In the genomic region with DNA sequence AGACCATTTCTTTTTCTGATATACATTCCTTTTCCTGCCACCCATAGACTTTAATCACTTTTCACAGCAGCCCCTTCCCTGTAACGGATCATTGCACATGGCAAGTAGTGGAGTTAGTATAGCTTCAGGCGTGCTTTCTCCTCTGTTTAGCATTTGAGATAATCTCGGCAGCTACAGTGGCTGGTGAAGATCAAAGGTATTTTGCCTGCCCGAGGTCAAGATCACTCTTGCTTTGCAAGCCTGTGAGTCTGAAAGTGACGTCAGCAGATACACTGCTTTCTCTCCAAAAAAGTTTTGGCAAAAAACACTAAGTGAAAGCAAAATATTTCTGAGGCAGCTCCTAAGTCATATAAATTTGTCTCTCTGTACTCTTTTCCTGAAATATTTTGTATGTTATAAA, we compare ENCODE assay signal across 1 cellular context.
TF ChIP-seq lines count a peak whose summit lies in the region.

No MANE protein-coding gene starts in this region.

TF ChIP-seq in A549, 52 proteins besides CTCF, POLR2A, EP300 and RAD21 (continued from another document):
- TF ChIP-seq, protein P1, sequence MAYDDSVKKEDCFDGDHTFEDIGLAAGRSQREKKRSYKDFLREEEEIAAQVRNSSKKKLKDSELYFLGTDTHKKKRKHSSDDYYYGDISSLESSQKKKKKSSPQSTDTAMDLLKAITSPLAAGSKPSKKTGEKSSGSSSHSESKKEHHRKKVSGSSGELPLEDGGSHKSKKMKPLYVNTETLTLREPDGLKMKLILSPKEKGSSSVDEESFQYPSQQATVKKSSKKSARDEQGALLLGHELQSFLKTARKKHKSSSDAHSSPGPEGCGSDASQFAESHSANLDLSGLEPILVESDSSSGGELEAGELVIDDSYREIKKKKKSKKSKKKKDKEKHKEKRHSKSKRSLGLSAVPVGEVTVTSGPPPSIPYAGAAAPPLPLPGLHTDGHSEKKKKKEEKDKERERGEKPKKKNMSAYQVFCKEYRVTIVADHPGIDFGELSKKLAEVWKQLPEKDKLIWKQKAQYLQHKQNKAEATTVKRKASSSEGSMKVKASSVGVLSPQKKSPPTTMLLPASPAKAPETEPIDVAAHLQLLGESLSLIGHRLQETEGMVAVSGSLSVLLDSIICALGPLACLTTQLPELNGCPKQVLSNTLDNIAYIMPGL (CRISPR knock-in tag; IDR thresholded peaks at IDR 0.05; ENCODE audit: borderline replicate concordance): no peak
- TF ChIP-seq CHD2 (IDR thresholded peaks at IDR 0.05; ENCODE audit: low read length, partially characterized antibody) (no peak), RFX5 (IDR thresholded peaks at IDR 0.05) (no peak)
